8 cellular contexts compared by ENCODE assay signal in genomic region chr6:156781882-156782631, GRCh38. TPM values are rescaled to one million over a fixed set of nuclear protein-coding genes. Genes with fewer than 3 reads are reported as not detected.
DNase-seq lines count a peak whose midpoint lies in the region; FAIRE-seq lines count a peak whose summit lies in the region.

No MANE protein-coding gene starts in this region.

- no peaks in the 10 kb centered on the region for H3K27me3 Mint-ChIP-seq in T-helper 1 cell treated with Interleukin-12 subunit alpha and Interleukin-12 subunit beta and Interleukin-4 antibody, amounts not matched to agents 30 μg/mL and 1 μg/mL, for 36 hours (ENCODE audit: low read depth)
- H3K27me3 Mint-ChIP-seq in T-helper 2 cell treated with Interferon-gamma antibody and Interleukin-4, amounts not matched to agents 5 μg/mL and 100 μg/mL, for 36 hours (ENCODE audit: low read depth) = no peaks in the 10 kb centered on the region

- peaks cover 36% of the 10 kb centered on the region for H3K4me1 Mint-ChIP-seq in T-helper 1 cell treated with Interleukin-12 subunit alpha and Interleukin-12 subunit beta and Interleukin-4 antibody, amounts not matched to agents 30 μg/mL and 1 μg/mL, for 36 hours (ENCODE audit: low read depth)
- H3K4me1 Mint-ChIP-seq in T-helper 2 cell treated with Interferon-gamma antibody and Interleukin-4, amounts not matched to agents 5 μg/mL and 100 μg/mL, for 36 hours (ENCODE audit: low read depth) = peaks cover 33% of the 10 kb centered on the region

- intact Hi-C loops in posterior vena cava (cut with DNase I) = loop anchor here (5.0 to 10.0 kb wide), 3 partner anchors 45 to 240 kb away; no protein-coding TSS in a partner anchor

- DNase-seq in T-helper 1 cell (no peak), frontal cortex (ENCODE audit: low spot score in 2 of 2) (no peak), superior temporal gyrus (ENCODE audit: extremely low spot score) (peak; percentile 70), posterior vena cava (ENCODE audit: low spot score) (no peak), NCI-H2029 treated with DMSO at 0.1 percent for 48 hours (lab: John Stamatoyannopoulos, UW) (no peak), mucosa of gallbladder (ENCODE audit: low spot score) (no peak)
- DNase-seq in T-helper 2 cell treated with Interferon-gamma antibody and Interleukin-4, amounts not matched to agents 5 μg/mL and 100 μg/mL, for 36 hours (ENCODE audit: low spot score) = no peak

- peak overlapping the region; percentile 65 for H3K27ac Mint-ChIP-seq in T-helper 1 cell treated with Interleukin-12 subunit alpha and Interleukin-12 subunit beta and Interleukin-4 antibody, amounts not matched to agents 30 μg/mL and 1 μg/mL, for 36 hours
- peak overlapping the region; percentile 83 for H3K27ac Mint-ChIP-seq in T-helper 2 cell treated with Interferon-gamma antibody and Interleukin-4, amounts not matched to agents 5 μg/mL and 100 μg/mL, for 36 hours

- H3K9me3 Mint-ChIP-seq in T-helper 1 cell treated with Interleukin-12 subunit alpha and Interleukin-12 subunit beta and Interleukin-4 antibody, amounts not matched to agents 30 μg/mL and 1 μg/mL, for 36 hours = no peaks in the 10 kb centered on the region
- H3K9me3 Mint-ChIP-seq in T-helper 2 cell treated with Interferon-gamma antibody and Interleukin-4, amounts not matched to agents 5 μg/mL and 100 μg/mL, for 36 hours = no peaks in the 10 kb centered on the region

- peaks cover 11% of the 10 kb centered on the region for H3K36me3 Mint-ChIP-seq in T-helper 1 cell treated with Interleukin-12 subunit alpha and Interleukin-12 subunit beta and Interleukin-4 antibody, amounts not matched to agents 30 μg/mL and 1 μg/mL, for 36 hours (ENCODE audit: low read depth)
- H3K36me3 Mint-ChIP-seq in T-helper 2 cell treated with Interferon-gamma antibody and Interleukin-4, amounts not matched to agents 5 μg/mL and 100 μg/mL, for 36 hours (ENCODE audit: low read depth) = peaks cover 4% of the 10 kb centered on the region

- FAIRE-seq in frontal cortex (lab: Jason Lieb, UNC) = peak; percentile 62

- peak overlapping the region; percentile 91 for H3K4me3 Mint-ChIP-seq in T-helper 1 cell treated with Interleukin-12 subunit alpha and Interleukin-12 subunit beta and Interleukin-4 antibody, amounts not matched to agents 30 μg/mL and 1 μg/mL, for 36 hours
- peak overlapping the region; percentile 79 for H3K4me3 Mint-ChIP-seq in T-helper 2 cell treated with Interferon-gamma antibody and Interleukin-4, amounts not matched to agents 5 μg/mL and 100 μg/mL, for 36 hours

RNA-seq across cellular contexts. Expression of gene ARID1B, which starts 4.9 kb away (rescaled TPM):
- total RNA-seq in frontal cortex = 59.9 TPM
- 10 to 100 TPM; 79.3 to 84.6 TPM for total RNA-seq in posterior vena cava
- total RNA-seq in mucosa of gallbladder = 101 TPM
